In genomic region chr5:68070641-68071191, GRCh38 we compare ENCODE assay signal across 11 cellular contexts.
DNase-seq lines count a peak whose midpoint lies in the region; ATAC-seq and TF ChIP-seq lines count a peak whose summit lies in the region.
"Had no signal": no experiment of that assay in that cellular context is flagged by ENCODE, and none has a peak within 500 bp of the region (broad histone marks: within the 10 kb centered on the region; RNA-seq: fewer than 3 reads in every experiment).

No MANE protein-coding gene starts in this region.

- no peaks in the 10 kb centered on the region for H3K36me3 Mint-ChIP-seq in CD8-positive, alpha-beta T cell
- peaks cover 4% of the 10 kb centered on the region for H3K36me3 Mint-ChIP-seq in Calu3 (ENCODE audit: insufficient read depth, unreplicated experiment)

- TF ChIP-seq CTCF in AG10803 (conservative IDR thresholded peaks at IDR 0.05; ENCODE audit: low read length) (no peak), Calu3 (IDR thresholded peaks at IDR 0.05; ENCODE audit: unreplicated experiment) (no peak), tibial nerve (IDR thresholded peaks at IDR 0.05) (no peak)
- TF ChIP-seq CTCF in CD8-positive, alpha-beta T cell (IDR thresholded peaks at IDR 0.05) = no peak

- no peak overlapping the region for H3K4me3 ChIP-seq in AG10803 (ENCODE audit: low read length)
- no peak overlapping the region for H3K4me3 ChIP-seq in CD8-positive, alpha-beta T cell (ENCODE audit: low read depth, low read length)
- H3K4me3 ChIP-seq in tibial nerve = no peak overlapping the region

- peak; percentile 62 for DNase-seq in AG10803 (ENCODE audit: low read depth)
- no peak for DNase-seq in NCI-H146 treated with DMSO at 0.1 percent for 48 hours (lab: John Stamatoyannopoulos, UW; ENCODE audit: unreplicated experiment)
- DNase-seq in CD8-positive, alpha-beta T cell = no peak
- DNase-seq in Calu3 = no peak
- DNase-seq in tibial nerve (ENCODE audit: low spot score in 2 of 2) = no peak
- DNase-seq: DMS79 treated with DMSO at 0.1 percent for 48 hours, Karpas-422 had no signal

- H3K9me3 Mint-ChIP-seq in CD8-positive, alpha-beta T cell = peaks cover 5% of the 10 kb centered on the region
- H3K9me3 Mint-ChIP-seq in Calu3 (ENCODE audit: low read depth, unreplicated experiment) = no peaks in the 10 kb centered on the region

- no peaks in the 10 kb centered on the region for H3K27me3 Mint-ChIP-seq in CD8-positive, alpha-beta T cell (ENCODE audit: low read depth)
- no peaks in the 10 kb centered on the region for H3K27me3 Mint-ChIP-seq in Calu3 (ENCODE audit: unreplicated experiment)

- ATAC-seq in GM18858 (IDR thresholded peaks at IDR 0.05; ENCODE audit: unreplicated experiment) = peak; percentile 93
- ATAC-seq in HG02571 (IDR thresholded peaks at IDR 0.05; ENCODE audit: unreplicated experiment) = peak; percentile 85
- ATAC-seq in HG03571 (IDR thresholded peaks at IDR 0.05; ENCODE audit: unreplicated experiment) = peak; percentile 93
- no peak for ATAC-seq in CD8-positive, alpha-beta T cell

- 41 to 50% methylated on average over 2 of the region's 2 CpGs for WGBS in tibial nerve, 2 donors

- no peaks in the 10 kb centered on the region for H3K9me3 ChIP-seq in CD8-positive, alpha-beta T cell (ENCODE audit: low read length)
- peaks cover 0 to 6% (median 0%) of the 10 kb centered on the region in 4 donors for H3K9me3 ChIP-seq in tibial nerve

- intact Hi-C loops in CD8-positive, alpha-beta T cell (cut with DNase I, micrococcal nuclease) = no loop called here
- intact Hi-C loops in Calu3 (cut with micrococcal nuclease; ENCODE audit: unreplicated experiment) = no loop called here

- H3K27ac Mint-ChIP-seq in CD8-positive, alpha-beta T cell = no peak overlapping the region
- H3K27ac Mint-ChIP-seq in Calu3 (ENCODE audit: unreplicated experiment) = no peak overlapping the region

- no peak overlapping the region for H3K27ac ChIP-seq in CD8-positive, alpha-beta T cell (ENCODE audit: low read depth, low read length)
- peak overlapping the region in 2 of 4 donors; percentile 9 to 59 for H3K27ac ChIP-seq in tibial nerve
- H3K27ac ChIP-seq: parathyroid adenoma had no signal

- no peak for TF ChIP-seq EP300 in tibial nerve (IDR thresholded peaks at IDR 0.05)

- CTCF ChIA-PET in CD8-positive, alpha-beta T cell (lab: Charles Lee) = no interaction called here
- CTCF ChIA-PET in Calu3 (lab: Charles Lee) = interaction anchor here (0.6 kb wide), 1 partner anchor 22 kb away, joined by 4 read pairs; no protein-coding TSS in a partner anchor

- POLR2A ChIA-PET in CD8-positive, alpha-beta T cell (lab: Charles Lee) = no interaction called here

- no peaks in the 10 kb centered on the region for H3K4me1 ChIP-seq in CD8-positive, alpha-beta T cell (ENCODE audit: insufficient read depth, low read length)
- H3K4me1 ChIP-seq in tibial nerve = no peaks in the 10 kb centered on the region

- no peak for TF ChIP-seq POLR2A in tibial nerve (IDR thresholded peaks at IDR 0.05)

- H3K4me1 Mint-ChIP-seq in CD8-positive, alpha-beta T cell (ENCODE audit: low read depth) = no peaks in the 10 kb centered on the region
- H3K4me1 Mint-ChIP-seq in Calu3 (ENCODE audit: low read depth, unreplicated experiment) = peaks cover 41% of the 10 kb centered on the region

- no TSS peak for BruUV-seq in Calu3 (replicated peaks; lab: Mats Ljungman, UMichigan)

- no peaks in the 10 kb centered on the region for H3K36me3 ChIP-seq in CD8-positive, alpha-beta T cell (ENCODE audit: insufficient read depth, low read length)
- no peaks in the 10 kb centered on the region for H3K36me3 ChIP-seq in tibial nerve

- no peak overlapping the region for H3K4me3 Mint-ChIP-seq in CD8-positive, alpha-beta T cell
- no peak overlapping the region for H3K4me3 Mint-ChIP-seq in Calu3 (ENCODE audit: low read depth, unreplicated experiment)

- no peaks in the 10 kb centered on the region for H3K27me3 ChIP-seq in CD8-positive, alpha-beta T cell (ENCODE audit: insufficient read depth, low read length)
- no peaks in the 10 kb centered on the region for H3K27me3 ChIP-seq in tibial nerve
